In the genomic region with DNA sequence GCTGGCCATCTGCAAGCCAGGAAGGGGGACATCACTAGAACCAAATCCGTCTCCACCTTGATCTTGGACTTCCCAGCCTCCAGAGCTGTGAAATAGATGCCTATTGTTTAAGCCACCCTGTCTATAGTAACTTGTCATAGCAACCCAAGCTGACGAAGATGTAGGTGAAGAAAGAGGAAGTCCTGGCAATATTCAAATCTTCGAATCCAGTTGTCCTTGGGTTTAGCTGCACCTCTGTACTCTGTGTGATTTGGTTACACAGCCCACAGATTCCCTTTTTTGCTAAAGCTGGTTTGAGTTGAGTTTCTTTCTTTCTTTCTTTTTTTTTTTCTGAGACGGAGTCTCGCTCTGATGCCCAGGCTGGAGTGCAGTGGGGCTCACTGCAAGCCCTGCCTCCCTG, we compare ENCODE assay signal across 11 cellular contexts.
DNase-seq lines count a peak whose midpoint lies in the region; ATAC-seq, FAIRE-seq and TF ChIP-seq lines count a peak whose summit lies in the region.
"Had no signal": no experiment of that assay in that cellular context is flagged by ENCODE, and none has a peak within 500 bp of the region (broad histone marks: within the 10 kb centered on the region; RNA-seq: fewer than 3 reads in every experiment).

No MANE protein-coding gene starts in this region.

- no peaks in the 10 kb centered on the region for H3K27me3 ChIP-seq in stomach
- H3K27me3 ChIP-seq: suprapubic skin had no signal

- TF ChIP-seq POLR2A in stomach (IDR thresholded peaks at IDR 0.05), result no peak

- peaks cover 5% of the 10 kb centered on the region for H3K4me1 ChIP-seq in mucosa of descending colon (ENCODE audit: low read depth)
- peaks cover 4 to 44% (median 13%) of the 10 kb centered on the region in 4 donors for H3K4me1 ChIP-seq in stomach

- H3K36me3 ChIP-seq in mucosa of descending colon (ENCODE audit: low read depth) (no peaks in the 10 kb centered on the region), stomach (no peaks in the 10 kb centered on the region)
- H3K36me3 ChIP-seq: suprapubic skin had no signal

- WGBS in stomach, 5 donors, result 84 to 98% (median 88%) methylated on average over 5 of the region's 5 CpGs

- intact Hi-C loops in mucosa of descending colon (cut with DNase I, micrococcal nuclease), result no loop called here
- intact Hi-C loops in stomach (cut with DNase I; ENCODE audit: low total_unique reads), result no loop called here

- peak; percentile 62 for ATAC-seq in GM18867 (IDR thresholded peaks at IDR 0.05; ENCODE audit: unreplicated experiment)
- peak; percentile 54 for ATAC-seq in HG02623 (IDR thresholded peaks at IDR 0.05; ENCODE audit: unreplicated experiment)
- peak; percentile 38 for ATAC-seq in HG03575 (IDR thresholded peaks at IDR 0.05; ENCODE audit: extremely low read depth, insufficient number of reproducible peaks, low FRiP score, unreplicated experiment)
- peak; percentile 60 for ATAC-seq in mucosa of descending colon

- TF ChIP-seq CTCF in mucosa of descending colon (IDR thresholded peaks at IDR 0.05), result no peak
- no peak for TF ChIP-seq CTCF in stomach (IDR thresholded peaks at IDR 0.05)

- H3K27ac ChIP-seq in stomach, result peak overlapping the region in 2 of 5 donors; percentile 65 to 85
- H3K27ac ChIP-seq: suprapubic skin had no signal

- H3K4me3 ChIP-seq in mucosa of descending colon (no peak overlapping the region), stomach (no peak overlapping the region)
- H3K4me3 ChIP-seq: suprapubic skin had no signal

- DNase-seq in mucosa of descending colon (no peak), NK-92 (lab: John Stamatoyannopoulos, UW; ENCODE audit: unreplicated experiment) (no peak), NCI-H446 treated with DMSO at 0.1 percent for 48 hours (lab: John Stamatoyannopoulos, UW) (no peak), stomach (no peak), HTR-8/SVneo (ENCODE audit: insufficient read length, low spot score) (no peak)
- DNase-seq: Right ventricle myocardium superior had no signal

- H3K9me3 ChIP-seq in mucosa of descending colon (no peaks in the 10 kb centered on the region), stomach (no peaks in the 10 kb centered on the region)
- H3K9me3 ChIP-seq: suprapubic skin had no signal

- no peak for FAIRE-seq in HTR-8/SVneo (lab: Jason Lieb, UNC)
- FAIRE-seq: G401.6 had no signal

- no peak for TF ChIP-seq EP300 in stomach (IDR thresholded peaks at IDR 0.05)
